1 cellular context compared by ENCODE assay signal in genomic region chr5:168093200-168093930, GRCh38.
TF ChIP-seq lines count a peak whose summit lies in the region.

No MANE protein-coding gene starts in this region.

TF ChIP-seq in neural cell, 6 proteins besides CTCF, POLR2A, EP300 and RAD21 (continued from another document):
- TF ChIP-seq REST (IDR thresholded peaks at IDR 0.05; ENCODE audit: borderline replicate concordance) (peak; percentile 94), SMC3 (conservative IDR thresholded peaks at IDR 0.05; ENCODE audit: poor library complexity) (no peak), TAF1 (IDR thresholded peaks at IDR 0.05; ENCODE audit: low read depth) (no peak), POLR2AphosphoS5 (IDR thresholded peaks at IDR 0.05) (peak; percentile 57), MXI1 (conservative IDR thresholded peaks at IDR 0.05; ENCODE audit: poor library complexity, severe bottlenecking) (no peak)
TF ChIP-seq in neural cell: peak in this region for 2.
